In the genomic region with DNA sequence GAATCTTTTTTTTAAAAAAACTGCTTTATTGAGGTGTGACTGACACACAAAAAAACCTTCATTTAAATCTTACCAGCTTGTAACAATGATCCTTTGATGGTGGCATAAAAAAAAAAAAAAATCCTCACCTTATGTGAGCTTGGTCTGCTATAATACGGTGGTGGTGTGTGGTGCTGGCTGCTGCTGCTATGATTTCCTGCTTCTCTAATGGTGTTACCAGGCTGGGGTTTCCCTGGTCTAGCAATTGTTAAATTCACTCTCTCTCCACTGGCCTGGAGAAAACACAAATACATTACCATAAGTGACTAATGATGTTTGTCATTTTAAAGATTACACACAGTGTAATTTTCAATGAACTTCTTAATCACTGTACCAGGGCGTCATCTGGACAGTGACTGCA, we compare ENCODE assay signal across 14 cellular contexts.
"Had no signal": no experiment of that assay in that cellular context is flagged by ENCODE, and none has a peak within 500 bp of the region (broad histone marks: within the 10 kb centered on the region; RNA-seq: fewer than 3 reads in every experiment).

No MANE protein-coding gene starts in this region.

- H3K4me3 ChIP-seq: ascending aorta, esophagus muscularis mucosa, transverse colon, vagina had no signal

- H3K9me3 ChIP-seq: ascending aorta, esophagus muscularis mucosa, transverse colon, vagina had no signal

- H3K27ac Mint-ChIP-seq: activated naive CD4-positive, alpha-beta T cell treated with anti-CD3 and anti-CD28 coated beads for 36 hours; activated T-helper 1 cell treated with anti-CD3 and anti-CD28 coated beads, Interleukin-12 subunit alpha, Interleukin-12 subunit beta, Interleukin-2, Interleukin-4 antibody, amounts not matched to agents 30 ng/mL and 10 ng/mL and 1 ng/mL, durations not matched to agents 14 hours and 24 hours and 36 hours; stimulated activated memory B cell treated with anti-CD40 and anti-IgM and Interleukin-4, amounts not matched to agents 10 μg/mL and 1 μg/mL and 100 μg/mL, for 72 hours had no signal

- DNase-seq: activated naive CD4-positive, alpha-beta T cell treated with anti-CD3 and anti-CD28 coated beads for 36 hours; islet precursor cell; naive B cell; retina; stimulated activated CD4-positive, alpha-beta T cell treated with anti-CD3 and anti-CD28 coated beads, Interleukin-12 subunit alpha, Interleukin-12 subunit beta, amount 100 ng/mL, for 4 hours; stimulated activated CD4-positive, alpha-beta T cell treated with anti-CD3 and anti-CD28 coated beads, Interleukin-2, amount 100 ng/mL, for 24 hours; T-helper 9 cell; transverse colon had no signal

- H3K27me3 Mint-ChIP-seq: naive B cell; stimulated activated memory B cell treated with anti-CD40 and anti-IgM and Interleukin-4, amounts not matched to agents 10 μg/mL and 1 μg/mL and 100 μg/mL, for 72 hours had no signal

- H3K4me1 Mint-ChIP-seq: naive B cell; stimulated activated memory B cell treated with anti-CD40 and anti-IgM and Interleukin-4, amounts not matched to agents 10 μg/mL and 1 μg/mL and 100 μg/mL, for 72 hours had no signal

- H3K9me3 Mint-ChIP-seq: activated naive CD4-positive, alpha-beta T cell treated with anti-CD3 and anti-CD28 coated beads for 36 hours; activated T-helper 1 cell treated with anti-CD3 and anti-CD28 coated beads, Interleukin-12 subunit alpha, Interleukin-12 subunit beta, Interleukin-2, Interleukin-4 antibody, amounts not matched to agents 30 ng/mL and 10 ng/mL and 1 ng/mL, durations not matched to agents 14 hours and 24 hours and 36 hours; naive B cell; stimulated activated memory B cell treated with anti-CD40 and anti-IgM and Interleukin-4, amounts not matched to agents 10 μg/mL and 1 μg/mL and 100 μg/mL, for 72 hours had no signal

- H3K27me3 ChIP-seq: ascending aorta, esophagus muscularis mucosa, transverse colon, vagina had no signal

- H3K27ac ChIP-seq: ascending aorta, esophagus muscularis mucosa, transverse colon, vagina had no signal

- H3K4me1 ChIP-seq: ascending aorta, transverse colon, vagina had no signal

- H3K4me3 Mint-ChIP-seq: activated naive CD4-positive, alpha-beta T cell treated with anti-CD3 and anti-CD28 coated beads for 36 hours; activated T-helper 1 cell treated with anti-CD3 and anti-CD28 coated beads, Interleukin-12 subunit alpha, Interleukin-12 subunit beta, Interleukin-2, Interleukin-4 antibody, amounts not matched to agents 30 ng/mL and 10 ng/mL and 1 ng/mL, durations not matched to agents 14 hours and 24 hours and 36 hours; naive B cell; stimulated activated memory B cell treated with anti-CD40 and anti-IgM and Interleukin-4, amounts not matched to agents 10 μg/mL and 1 μg/mL and 100 μg/mL, for 72 hours had no signal

- ATAC-seq: left lobe of liver; stimulated activated memory B cell treated with anti-CD40 and anti-IgM and Interleukin-4, amounts not matched to agents 10 μg/mL and 1 μg/mL and 100 μg/mL, for 72 hours had no signal
